Comparison of ENCODE assay signal across 10 cellular contexts in genomic region chr3:42503251-42503924, GRCh38. TPM values are rescaled to one million over a fixed set of nuclear protein-coding genes. Genes with fewer than 3 reads are reported as not detected.
A peak's percentile ranks its signal among the peaks of the same experiment; 100 is the strongest.
DNase-seq lines count a peak whose midpoint lies in the region; ATAC-seq and TF ChIP-seq lines count a peak whose summit lies in the region.
"Had no signal": no experiment of that assay in that cellular context is flagged by ENCODE, and none has a peak within 500 bp of the region (broad histone marks: within the 10 kb centered on the region; RNA-seq: fewer than 3 reads in every experiment).

No MANE protein-coding gene starts in this region.

- H3K9me3 ChIP-seq in lung (ENCODE audit: control insufficient read depth in 2 of 2, insufficient read depth in 1 of 2, low read length in 1 of 2) (no peaks in the 10 kb centered on the region), suprapubic skin (no peaks in the 10 kb centered on the region)

- no peak for TF ChIP-seq POLR2A in suprapubic skin (IDR thresholded peaks at IDR 0.05)

- WGBS in lung, 2 donors = 44 to 56% methylated on average over 4 of the region's 4 CpGs
- WGBS in suprapubic skin = 45% methylated on average over 4 of the region's 4 CpGs

- H3K4me1 ChIP-seq in lung (ENCODE audit: control insufficient read depth in 2 of 2, insufficient read depth in 2 of 2, low read length in 2 of 2) = peaks cover 0 to 25% of the 10 kb centered on the region in 2 donors
- peaks cover 48% of the 10 kb centered on the region for H3K4me1 ChIP-seq in suprapubic skin

- peaks cover 44% of the 10 kb centered on the region for H3K27me3 Mint-ChIP-seq in activated CD4-positive, alpha-beta T cell treated with anti-CD3 and anti-CD28 coated beads, Interleukin-2, amount 10 ng/mL, durations not matched to agents 24 days and 14 days
- H3K27me3 Mint-ChIP-seq in activated naive CD8-positive, alpha-beta T cell treated with anti-CD3 and anti-CD28 coated beads, Interleukin-2, amount 50 U/mL, for 24 hours = peaks cover 21% of the 10 kb centered on the region

- no peak for DNase-seq in activated CD4-positive, alpha-beta T cell treated with anti-CD3 and anti-CD28 coated beads, Interleukin-2, amount 10 ng/mL, durations not matched to agents 24 days and 14 days
- no peak for DNase-seq in activated CD4-positive, alpha-beta T cell treated with anti-CD3 and anti-CD28 coated beads, Interleukin-2, amount 50 U/mL, for 4 hours
- no peak for DNase-seq in activated naive CD8-positive, alpha-beta T cell treated with anti-CD3 and anti-CD28 coated beads, Interleukin-2, amount 50 U/mL, for 24 hours
- DNase-seq in lung (ENCODE audit: low spot score) (no peak), suprapubic skin (ENCODE audit: low spot score in 2 of 2) (peak; percentile 16 to 58), NCI-H2029 (lab: John Stamatoyannopoulos, UW) (no peak), omental fat pad (ENCODE audit: low spot score) (no peak)
- DNase-seq: effector CD8-positive, alpha-beta T cell had no signal

- TF ChIP-seq EP300 in suprapubic skin (IDR thresholded peaks at IDR 0.05) = no peak

- H3K27ac ChIP-seq in lung (ENCODE audit: low read depth in 1 of 2, low read length in 1 of 2) (peak overlapping the region in 1 of 2 donors; percentile 84), suprapubic skin (peak overlapping the region; percentile 32)

- TF ChIP-seq CTCF in lung (IDR thresholded peaks at IDR 0.05; ENCODE audit: control extremely low read depth, extremely low read depth) (no peak), suprapubic skin (IDR thresholded peaks at IDR 0.05) (no peak), omental fat pad (IDR thresholded peaks at IDR 0.05) (no peak)

- H3K9me3 Mint-ChIP-seq in activated CD4-positive, alpha-beta T cell treated with anti-CD3 and anti-CD28 coated beads, Interleukin-2, amount 10 ng/mL, durations not matched to agents 24 days and 14 days = no peaks in the 10 kb centered on the region
- no peaks in the 10 kb centered on the region for H3K9me3 Mint-ChIP-seq in activated naive CD8-positive, alpha-beta T cell treated with anti-CD3 and anti-CD28 coated beads, Interleukin-2, amount 50 U/mL, for 24 hours

- no peak overlapping the region for H3K27ac Mint-ChIP-seq in activated CD4-positive, alpha-beta T cell treated with anti-CD3 and anti-CD28 coated beads, Interleukin-2, amount 10 ng/mL, durations not matched to agents 24 days and 14 days
- H3K27ac Mint-ChIP-seq in activated naive CD8-positive, alpha-beta T cell treated with anti-CD3 and anti-CD28 coated beads, Interleukin-2, amount 50 U/mL, for 24 hours = peak overlapping the region; percentile 49

- H3K4me3 ChIP-seq in lung (peak overlapping the region; percentile 74), suprapubic skin (peak overlapping the region; percentile 64)

- no peaks in the 10 kb centered on the region for H3K36me3 Mint-ChIP-seq in activated CD4-positive, alpha-beta T cell treated with anti-CD3 and anti-CD28 coated beads, Interleukin-2, amount 10 ng/mL, durations not matched to agents 24 days and 14 days (ENCODE audit: low read depth)
- H3K36me3 Mint-ChIP-seq in activated naive CD8-positive, alpha-beta T cell treated with anti-CD3 and anti-CD28 coated beads, Interleukin-2, amount 50 U/mL, for 24 hours (ENCODE audit: low read depth) = no peaks in the 10 kb centered on the region

- peaks cover 28% of the 10 kb centered on the region for H3K4me1 Mint-ChIP-seq in activated CD4-positive, alpha-beta T cell treated with anti-CD3 and anti-CD28 coated beads, Interleukin-2, amount 10 ng/mL, durations not matched to agents 24 days and 14 days
- peaks cover 37% of the 10 kb centered on the region for H3K4me1 Mint-ChIP-seq in activated naive CD8-positive, alpha-beta T cell treated with anti-CD3 and anti-CD28 coated beads, Interleukin-2, amount 50 U/mL, for 24 hours

- H3K27me3 ChIP-seq in lung (ENCODE audit: control insufficient read depth, insufficient read depth) = no peaks in the 10 kb centered on the region
- H3K27me3 ChIP-seq in suprapubic skin = peaks cover 21% of the 10 kb centered on the region

- intact Hi-C loops in activated CD4-positive, alpha-beta T cell treated with anti-CD3 and anti-CD28 coated beads, Interleukin-2, amount 10 ng/mL, durations not matched to agents 24 days and 14 days (cut with micrococcal nuclease) = loop anchor here (5.0 kb wide), 1 partner anchor 99 kb away; the partner anchor contains the start of gene NKTR

- no peak for ATAC-seq in activated naive CD8-positive, alpha-beta T cell treated with anti-CD3 and anti-CD28 coated beads, Interleukin-2, amount 50 U/mL, for 24 hours
- ATAC-seq in lung (ENCODE audit: insufficient read depth, low FRiP score) (no peak), HG03097 (IDR thresholded peaks at IDR 0.05; ENCODE audit: low FRiP score, unreplicated experiment) (no peak), omental fat pad (ENCODE audit: low FRiP score) (no peak)

- H3K4me3 Mint-ChIP-seq in activated CD4-positive, alpha-beta T cell treated with anti-CD3 and anti-CD28 coated beads, Interleukin-2, amount 10 ng/mL, durations not matched to agents 24 days and 14 days = peak overlapping the region; percentile 75
- H3K4me3 Mint-ChIP-seq in activated naive CD8-positive, alpha-beta T cell treated with anti-CD3 and anti-CD28 coated beads, Interleukin-2, amount 50 U/mL, for 24 hours = peak overlapping the region; percentile 76

- H3K36me3 ChIP-seq in lung (ENCODE audit: control insufficient read depth in 2 of 2, insufficient read depth in 2 of 2, low read length in 2 of 2) (no peaks in the 10 kb centered on the region), suprapubic skin (no peaks in the 10 kb centered on the region)

RNA-seq across cellular contexts. Expression of gene VIPR1, which starts 0.9 kb away (rescaled TPM):
- total RNA-seq in activated CD4-positive, alpha-beta T cell treated with anti-CD3 and anti-CD28 coated beads, Interleukin-2, amount 10 ng/mL, durations not matched to agents 24 days and 14 days = 0.68 and 0.80 TPM in 2 replicates
- total RNA-seq in lung = 10 to 100 TPM; 24.8 to 77.0 TPM
- 10 to 100 TPM; 52.9 to 89.8 TPM for polyA plus RNA-seq in lung
- total RNA-seq in suprapubic skin = 100 to 1,000 TPM in 1 of 4 donors, 10 to 100 TPM in 3; 39.8 to 148 (median 74.3) TPM
- 10 to 100 TPM in 1 of 4 donors, 1 to 10 TPM in 3; 2.9 to 73.8 (median 6.2) TPM for total RNA-seq in omental fat pad
- total RNA-seq: myocyte had no signal

Comparison
In these comparisons a context has a peak if more than half of its experiments do, and no peak if none do; other contexts are left out.
1. DNase-seq: peak in suprapubic skin (2 of 2); none in activated CD4-positive, alpha-beta T cell treated with anti-CD3 and anti-CD28 coated beads, Interleukin-2, amount 10 ng/mL, durations not matched to agents 24 days and 14 days (single experiment), activated CD4-positive, alpha-beta T cell treated with anti-CD3 and anti-CD28 coated beads, Interleukin-2, amount 50 U/mL, for 4 hours (0 of 2), activated naive CD8-positive, alpha-beta T cell treated with anti-CD3 and anti-CD28 coated beads, Interleukin-2, amount 50 U/mL, for 24 hours (single experiment), lung (single experiment), NCI-H2029 (single experiment) and omental fat pad (single experiment).